20 cellular contexts compared by ENCODE assay signal in the genomic region with DNA sequence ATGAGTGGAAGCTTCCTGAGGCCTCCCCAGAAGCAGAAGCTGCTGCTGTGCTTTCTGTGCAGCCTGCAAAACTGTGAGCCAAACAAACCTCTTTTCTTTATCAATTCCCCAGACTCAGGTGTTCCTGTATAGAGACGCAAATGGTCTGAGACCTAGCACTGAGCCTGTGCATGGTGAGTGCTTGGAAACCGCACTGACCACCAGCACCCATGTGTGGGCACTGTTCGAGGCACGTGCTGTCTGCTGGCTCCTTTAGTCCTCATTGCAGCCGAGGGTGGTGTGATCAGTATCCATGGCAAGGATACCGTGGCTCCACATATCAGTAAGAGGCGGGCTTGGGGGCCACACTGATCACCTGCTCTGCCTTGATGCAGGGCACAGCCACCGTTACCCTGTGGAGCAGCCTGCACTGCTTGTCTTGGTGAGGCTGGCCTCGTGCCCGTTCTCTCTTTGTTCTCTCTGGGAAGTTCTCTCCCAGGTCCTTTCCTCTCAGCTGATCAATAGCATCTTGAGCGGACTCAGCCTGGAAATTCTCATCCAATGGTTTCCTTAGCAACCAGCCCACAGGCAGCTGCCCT.
"Had no signal": no experiment of that assay in that cellular context is flagged by ENCODE, and none has a peak within 500 bp of the region (broad histone marks: within the 10 kb centered on the region; RNA-seq: fewer than 3 reads in every experiment).

No MANE protein-coding gene starts in this region.

- H3K9me3 ChIP-seq: breast epithelium, esophagus squamous epithelium, left ventricle myocardium inferior, transverse colon had no signal

- FAIRE-seq: islet of Langerhans had no signal

- H3K4me1 ChIP-seq: breast epithelium, esophagus squamous epithelium, left ventricle myocardium inferior, parathyroid adenoma, transverse colon had no signal

- H3K36me3 ChIP-seq: breast epithelium, esophagus squamous epithelium, left ventricle myocardium inferior, transverse colon had no signal

- DNase-seq: activated CD4-positive, alpha-beta T cell treated with anti-CD3 and anti-CD28 coated beads for 4 hours; activated CD8-positive, alpha-beta memory T cell treated with anti-CD3 and anti-CD28 coated beads, Interleukin-2, amount 50 U/mL, for 4 hours; activated CD8-positive, alpha-beta T cell treated with anti-CD3 and anti-CD28 coated beads for 36 hours; activated gamma-delta T cell treated with Interleukin-2 at 50 U/mL for 16 hours; activated naive CD8-positive, alpha-beta T cell treated with anti-CD3 and anti-CD28 coated beads, Interleukin-2, amount 10 ng/mL, durations not matched to agents 7 days and 5 days; activated T-cell treated with anti-CD3 and anti-CD28 coated beads, Interleukin-2, amount 50 U/mL, for 72 hours; anterior cingulate cortex; esophagus squamous epithelium; foreskin fibroblast; head of caudate nucleus; left ventricle myocardium inferior; mesendoderm; nephron progenitor cell; stimulated activated naive B cell treated with anti-CD40 and anti-IgM and Interleukin-4, amounts not matched to agents 10 μg/mL and 1 μg/mL and 100 μg/mL, for 72 hours; T-helper 1 cell; transverse colon had no signal

- H3K4me3 ChIP-seq: breast epithelium, esophagus squamous epithelium, left ventricle myocardium inferior, smooth muscle cell, transverse colon had no signal

- H3K27me3 ChIP-seq: breast epithelium, esophagus squamous epithelium, transverse colon had no signal
